14 cellular contexts compared by ENCODE assay signal in the genomic region with DNA sequence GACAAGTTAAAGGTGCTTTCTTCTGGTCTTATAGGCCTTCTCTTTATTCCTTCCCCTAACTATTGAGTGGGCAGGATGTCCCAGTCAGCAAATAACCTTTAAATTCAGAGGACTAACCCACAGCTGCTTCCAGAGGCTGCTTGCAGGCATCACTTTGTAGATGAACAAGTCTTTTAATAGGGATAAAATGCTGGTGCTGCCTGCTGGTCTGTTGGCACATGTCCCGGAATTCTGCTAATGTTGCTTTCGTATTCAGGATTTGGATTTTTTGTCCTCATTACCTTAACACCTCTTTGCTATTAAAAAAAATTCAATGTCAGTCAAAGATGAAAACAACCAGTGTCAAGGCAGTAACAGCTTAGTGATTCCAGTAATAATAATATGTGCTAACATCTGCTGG.
DNase-seq lines count a peak whose midpoint lies in the region; ATAC-seq and TF ChIP-seq lines count a peak whose summit lies in the region.
"Had no signal": no experiment of that assay in that cellular context is flagged by ENCODE, and none has a peak within 500 bp of the region (broad histone marks: within the 10 kb centered on the region; RNA-seq: fewer than 3 reads in every experiment).

No MANE protein-coding gene starts in this region.

- no peak overlapping the region for H2AFZ ChIP-seq in mammary epithelial cell (ENCODE audit: low read depth, low read length)

- H3K9me3 ChIP-seq in mammary epithelial cell (replicated peaks; ENCODE audit: insufficient read depth, low read length), result peaks cover 6% of the 10 kb centered on the region
- H3K9me3 ChIP-seq: A549 had no signal

- H3K9me3 Mint-ChIP-seq in MCF 10A (ENCODE audit: unreplicated experiment), result no peaks in the 10 kb centered on the region
- peaks cover 2 to 3% of the 10 kb centered on the region in 2 donors for H3K9me3 Mint-ChIP-seq in natural killer cell

- H3K4me3 ChIP-seq in mammary epithelial cell (replicated peaks in 1 of 3; ENCODE audit: insufficient read depth in 1 of 3, low read depth in 2 of 3, low read length in 3 of 3), result no peak overlapping the region
- H3K4me3 ChIP-seq: A549 had no signal

- BruUV-seq in MCF 10A (replicated peaks; lab: Mats Ljungman, UMichigan) (no TSS peak), mammary epithelial cell (replicated peaks; lab: Mats Ljungman, UMichigan) (no TSS peak)

- DNase-seq in MCF 10A (ENCODE audit: unreplicated experiment) (peak; percentile 50), mammary epithelial cell (no peak), NCI-H748 treated with DMSO at 0.1 percent for 48 hours (lab: John Stamatoyannopoulos, UW) (peak; percentile 92), fibroblast of peridontal ligament (ENCODE audit: extremely low read depth) (peak; percentile 21), GF-D8 (lab: John Stamatoyannopoulos, UW) (no peak), natural killer cell (no peak), kidney glomerular epithelial cell (lab: John Stamatoyannopoulos, UW) (no peak), dedifferentiated amniotic fluid mesenchymal stem cell (ENCODE audit: extremely low spot score) (no peak)
- DNase-seq: activated CD4-positive, CD25-positive, alpha-beta regulatory T cell treated with anti-CD3 and anti-CD28 coated beads, Interleukin-2, amount 50 U/mL, for 72 hours; activated naive CD4-positive, alpha-beta T cell; GDM1; naive thymus-derived CD4-positive, alpha-beta T cell had no signal

- POLR2A ChIA-PET in MCF 10A (lab: Yijun Ruan, JAX), result interaction anchor here (1.6 to 2.1 kb wide), 2 partner anchors 12 to 18 kb away, joined by 5 to 7 read pairs; no protein-coding TSS in a partner anchor

- peaks cover 13% of the 10 kb centered on the region for H3K27me3 ChIP-seq in mammary epithelial cell (ENCODE audit: insufficient read depth, low read length)

- in situ Hi-C loops in mammary epithelial cell (cut with MboI; ENCODE audit: low sequenced_read_pairs in 2 of 2), result no loop called here

- peaks cover 13% of the 10 kb centered on the region for H3K4me1 ChIP-seq in mammary epithelial cell (ENCODE audit: insufficient read depth, low read length)

- no peaks in the 10 kb centered on the region for H4K20me1 ChIP-seq in mammary epithelial cell (ENCODE audit: insufficient read depth, low read length)

- H3K36me3 Mint-ChIP-seq in MCF 10A (ENCODE audit: insufficient read depth, unreplicated experiment), result no peaks in the 10 kb centered on the region
- H3K36me3 Mint-ChIP-seq in natural killer cell, result no peaks in the 10 kb centered on the region

- intact Hi-C loops in MCF 10A (cut with micrococcal nuclease) (no loop called here), mammary epithelial cell (cut with micrococcal nuclease) (no loop called here), natural killer cell (cut with micrococcal nuclease) (no loop called here)

- no peak overlapping the region for H3K4me2 ChIP-seq in mammary epithelial cell (ENCODE audit: insufficient read depth, low read depth, low read length)
- H3K4me2 ChIP-seq: A549 had no signal

- no peak overlapping the region for H3K27ac Mint-ChIP-seq in MCF 10A (ENCODE audit: low read depth, unreplicated experiment)
- H3K27ac Mint-ChIP-seq in natural killer cell, result no peak overlapping the region
- H3K27ac Mint-ChIP-seq: naive thymus-derived CD4-positive, alpha-beta T cell had no signal

- no peak overlapping the region for H3K4me3 Mint-ChIP-seq in MCF 10A (ENCODE audit: unreplicated experiment)
- no peak overlapping the region for H3K4me3 Mint-ChIP-seq in natural killer cell
- H3K4me3 Mint-ChIP-seq: naive thymus-derived CD4-positive, alpha-beta T cell had no signal

- WGBS in mammary epithelial cell (ENCODE audit: low coverage, missing lambda C conversion rate), result 0% methylated on average over 2 of the region's 2 CpGs

- dilution Hi-C loops in mammary epithelial cell (cut with HindIII; ENCODE audit: low sequenced_read_pairs), result loop anchor here (5.0 kb wide), 1 partner anchor 34 kb away; no protein-coding TSS in a partner anchor

- CTCF ChIA-PET in MCF 10A (lab: Yijun Ruan, JAX), result interaction anchor here (0.6 to 1.5 kb wide), 4 partner anchors 12 to 605 kb away, joined by 3 to 6 read pairs (median 3); no protein-coding TSS in a partner anchor
- CTCF ChIA-PET in mammary epithelial cell (lab: Charles Lee; ENCODE audit: low non-redundant PET), result no interaction called here

- no peaks in the 10 kb centered on the region for H3K36me3 ChIP-seq in mammary epithelial cell (ENCODE audit: insufficient read depth, low read length)

- no peak overlapping the region for H3K27ac ChIP-seq in mammary epithelial cell (ENCODE audit: insufficient read depth, low read depth, low read length)
- H3K27ac ChIP-seq: A549 had no signal

- TF ChIP-seq CTCF in MCF 10A (IDR thresholded peaks at IDR 0.05; ENCODE audit: unreplicated experiment) (no peak), mammary epithelial cell (conservative IDR thresholded peaks at IDR 0.05 in 1 of 2, IDR thresholded peaks at IDR 0.05 in 1 of 2; ENCODE audit: extremely low read depth in 1 of 2, insufficient read depth in 1 of 2, low read depth in 1 of 2, low read length in 2 of 2) (no peak), natural killer cell (IDR thresholded peaks at IDR 0.05) (no peak)

- ATAC-seq in natural killer cell, result no peak
- ATAC-seq: A549; naive thymus-derived CD4-positive, alpha-beta T cell; Right ventricle myocardium inferior had no signal

- no peaks in the 10 kb centered on the region for H3K27me3 Mint-ChIP-seq in MCF 10A (ENCODE audit: insufficient read depth, unreplicated experiment)
- H3K27me3 Mint-ChIP-seq in natural killer cell (ENCODE audit: low read depth in 2 of 2), result peaks cover 4 to 7% of the 10 kb centered on the region in 2 donors

- H3K9ac ChIP-seq in mammary epithelial cell (ENCODE audit: insufficient read depth, low read length), result no peak overlapping the region

- no peaks in the 10 kb centered on the region for H3K79me2 ChIP-seq in mammary epithelial cell (ENCODE audit: insufficient read depth, low read length)

- H3K4me1 Mint-ChIP-seq in MCF 10A (ENCODE audit: insufficient read depth, unreplicated experiment) (peaks cover 21% of the 10 kb centered on the region), natural killer cell (no peaks in the 10 kb centered on the region)

Comparison
In these comparisons a context has a peak if more than half of its experiments do, and no peak if none do; other contexts are left out.
1. DNase-seq: peak in MCF 10A (single experiment), NCI-H748 treated with DMSO at 0.1 percent for 48 hours (single experiment) and fibroblast of peridontal ligament (single experiment); none in mammary epithelial cell (single experiment), GF-D8 (single experiment), natural killer cell (single experiment), kidney glomerular epithelial cell (single experiment) and dedifferentiated amniotic fluid mesenchymal stem cell (single experiment).